In genomic region chr19:49362048-49362925, GRCh38 we compare ENCODE assay signal across 8 cellular contexts. TPM values are rescaled to one million over a fixed set of nuclear protein-coding genes. Genes with fewer than 3 reads are reported as not detected.
DNase-seq lines count a peak whose midpoint lies in the region; ATAC-seq and TF ChIP-seq lines count a peak whose summit lies in the region.

Gene TEAD2, minus strand, starts transcription at chr19:49362416. Its CDS starts 2,341 bp downstream, at chr19:49360075.

- H3K4me1 ChIP-seq in Caco-2 (peaks cover 8% of the 10 kb centered on the region; the same call in 1 of the 2 replicates), spleen (peaks cover 6 to 63% (median 41%) of the 10 kb centered on the region in 6 donors)

- no TSS peak for BruUV-seq in Caco-2 (replicated peaks; lab: Mats Ljungman, UMichigan)

- H3K27ac ChIP-seq in spleen, result peak within 1 kb of the TSS; percentile 68 to 91 (median 88)

- intact Hi-C loops in Caco-2 (cut with micrococcal nuclease; ENCODE audit: unreplicated experiment) (no loop called here), spleen (cut with DNase I; ENCODE audit: low total_unique reads) (no loop called here)

- WGBS in spleen, 5 donors, result 1 to 2% (median 1%) methylated on average over 26 to 52 of the region's 52 CpGs

- ATAC-seq in HG03342 (IDR thresholded peaks at IDR 0.05; ENCODE audit: unreplicated experiment), result no peak

- POLR2A ChIA-PET in Caco-2 (lab: Charles Lee), result interaction anchor here (1.2 kb wide), 1 partner anchor 91 kb away, joined by 9 read pairs; the partner anchor contains the start of gene ALDH16A1

- TF ChIP-seq POLR2A in spleen (IDR thresholded peaks at IDR 0.05), result no peak

- no peak within 1 kb of the TSS for H3K27ac Mint-ChIP-seq in Caco-2 (ENCODE audit: unreplicated experiment)

- no peaks in the 10 kb centered on the region for H3K9me3 ChIP-seq in Caco-2
- no peaks in the 10 kb centered on the region for H3K9me3 ChIP-seq in spleen

- H3K4me3 Mint-ChIP-seq in Caco-2 (ENCODE audit: unreplicated experiment), result no peak within 1 kb of the TSS

- DNase-seq in Caco-2 (peak; percentile 58 to 59), NAMALWA (ENCODE audit: low spot score) (peak; percentile 36), cardiac fibroblast (ENCODE audit: low read depth in 2 of 2) (peak; percentile 38 to 68), islet precursor cell (peak; percentile 88), spleen (peak; percentile 79), NCI-H69 (lab: John Stamatoyannopoulos, UW) (no peak), NCI-H1436 treated with DMSO at 0.1 percent for 48 hours (lab: John Stamatoyannopoulos, UW) (no peak)

- H3K9me3 Mint-ChIP-seq in Caco-2 (ENCODE audit: unreplicated experiment), result no peaks in the 10 kb centered on the region

- H3K27me3 Mint-ChIP-seq in Caco-2 (ENCODE audit: insufficient read depth, unreplicated experiment), result no peaks in the 10 kb centered on the region

- H3K36me3 ChIP-seq in Caco-2 (ENCODE audit: control insufficient read depth, insufficient read depth, low read length), result no peaks in the 10 kb centered on the region
- H3K36me3 ChIP-seq in spleen, result peaks cover 0 to 23% (median 0%) of the 10 kb centered on the region in 6 donors

- peaks cover 11% of the 10 kb centered on the region for H3K4me1 Mint-ChIP-seq in Caco-2 (ENCODE audit: low read depth, unreplicated experiment)

- H3K27me3 ChIP-seq in Caco-2 (replicated peaks; ENCODE audit: control insufficient read depth, insufficient read depth, low read length), result no peaks in the 10 kb centered on the region; the same call in 1 of the 2 replicates
- peaks cover 0 to 48% (median 9%) of the 10 kb centered on the region in 7 donors for H3K27me3 ChIP-seq in spleen (replicated peaks in 1 of 7)

- TF ChIP-seq CTCF in Caco-2 (IDR thresholded peaks at IDR 0.05; ENCODE audit: insufficient read depth in 1 of 2, low read depth in 1 of 2, low read length in 1 of 2, severe bottlenecking in 1 of 2, unreplicated experiment in 1 of 2), result no peak
- no peak for TF ChIP-seq CTCF in cardiac fibroblast (IDR thresholded peaks at IDR 0.05; ENCODE audit: low read depth, low read length)
- no peak for TF ChIP-seq CTCF in spleen (IDR thresholded peaks at IDR 0.05 in 8 of 11, conservative IDR thresholded peaks at IDR 0.05 in 3 of 11)

- no peaks in the 10 kb centered on the region for H3K36me3 Mint-ChIP-seq in Caco-2 (ENCODE audit: insufficient read depth, unreplicated experiment)

- CTCF ChIA-PET in Caco-2 (lab: Charles Lee), result interaction anchor here (0.6 to 0.7 kb wide), 3 partner anchors 18 to 106 kb away, joined by 3 to 4 read pairs (median 3); no protein-coding TSS in a partner anchor

- H3K4me3 ChIP-seq in Caco-2 (ENCODE audit: low read depth, low read length) (peak within 1 kb of the TSS; percentile 64), cardiac fibroblast (replicated peaks in 1 of 2; ENCODE audit: low read depth in 2 of 2, low read length in 2 of 2) (peak within 1 kb of the TSS; percentile 80 to 93), spleen (peak within 1 kb of the TSS; percentile 49 to 77 (median 54))

RNA-seq across cellular contexts. Expression of gene TEAD2, which starts in this region (rescaled TPM):
- total RNA-seq in Caco-2 (2022) (8.6 and 8.8 TPM in 2 replicates), spleen (10 to 100 TPM in 6 of 7 donors, 1 to 10 TPM in 1; 8.9 to 24.7 (median 15.8) TPM)
- polyA plus RNA-seq in spleen, result 1 to 10 TPM; 5.8 to 8.4 (median 5.8) TPM

Comparison
In these comparisons a context has a peak if more than half of its experiments do, and no peak if none do; other contexts are left out.
1. DNase-seq: peak in Caco-2 (2 of 2), NAMALWA (single experiment), cardiac fibroblast (2 of 2), islet precursor cell (single experiment) and spleen (single experiment); none in NCI-H69 (single experiment) and NCI-H1436 treated with DMSO at 0.1 percent for 48 hours (single experiment).
2. Peak in every context shown above with its lines, with median percentiles within 50 percentile points of each other: H3K4me3 ChIP-seq.